ENCODE assay signal across 14 cellular contexts in genomic region chr15:99401971-99402732, GRCh38.
A peak's percentile ranks its signal among the peaks of the same experiment; 100 is the strongest.
DNase-seq lines count a peak whose midpoint lies in the region; ATAC-seq and TF ChIP-seq lines count a peak whose summit lies in the region.
"Had no signal": no experiment of that assay in that cellular context is flagged by ENCODE, and none has a peak within 500 bp of the region (broad histone marks: within the 10 kb centered on the region; RNA-seq: fewer than 3 reads in every experiment).

No MANE protein-coding gene starts in this region.

- TF ChIP-seq RAD21 in liver (IDR thresholded peaks at IDR 0.05) = peak; percentile 14 to 41

- intact Hi-C loops in prostate gland (cut with DNase I) = loop anchor here (10.0 kb wide), 2 partner anchors 107 to 303 kb away; no protein-coding TSS in a partner anchor

- peak overlapping the region; percentile 47 for H3K27ac ChIP-seq in VCaP
- peak overlapping the region; percentile 1 for H3K27ac ChIP-seq in endodermal cell (ENCODE audit: low read depth, low read length)
- peak overlapping the region in 1 of 2 donors; percentile 12 for H3K27ac ChIP-seq in liver (ENCODE audit: low read depth in 1 of 2, low read length in 2 of 2)
- H3K27ac ChIP-seq in temporal lobe (ENCODE audit: low read depth, low read length) = peak overlapping the region; percentile 61
- H3K27ac ChIP-seq in prostate gland = no peak overlapping the region

- TF ChIP-seq CTCF in VCaP (conservative IDR thresholded peaks at IDR 0.05) (no peak), endodermal cell (conservative IDR thresholded peaks at IDR 0.05) (no peak), liver (IDR thresholded peaks at IDR 0.05; ENCODE audit: low read depth, low read length, missing input control) (no peak), prostate gland (IDR thresholded peaks at IDR 0.05) (no peak)

- POLR2A ChIA-PET in naive thymus-derived CD8-positive, alpha-beta T cell (lab: Charles Lee) = interaction anchor here (1.3 to 1.5 kb wide), 2 partner anchors 9 to 16 kb away, joined by 3 to 4 read pairs; no protein-coding TSS in a partner anchor

- H3K4me3 ChIP-seq in endodermal cell (ENCODE audit: low read length) (no peak overlapping the region), liver (ENCODE audit: low read depth in 1 of 3, low read length in 3 of 3) (no peak overlapping the region), prostate gland (no peak overlapping the region)

- peak; percentile 63 for DNase-seq in endodermal cell
- no peak for DNase-seq in GF-D8 (lab: John Stamatoyannopoulos, UW)
- no peak for DNase-seq in prostate gland (ENCODE audit: low spot score)
- no peak for DNase-seq in naive thymus-derived CD8-positive, alpha-beta T cell
- DNase-seq: activated CD4-positive, CD25-positive, alpha-beta regulatory T cell; CD4-positive, alpha-beta T cell; MM.1S; stimulated activated naive CD4-positive, alpha-beta T cell had no signal

- H3K27me3 Mint-ChIP-seq in endodermal cell (ENCODE audit: insufficient read depth) = no peaks in the 10 kb centered on the region
- no peaks in the 10 kb centered on the region for H3K27me3 Mint-ChIP-seq in naive thymus-derived CD8-positive, alpha-beta T cell
- H3K27me3 Mint-ChIP-seq: CD4-positive, alpha-beta T cell had no signal

- no peak for ATAC-seq in naive thymus-derived CD8-positive, alpha-beta T cell
- ATAC-seq: activated naive CD4-positive, alpha-beta T cell treated with anti-CD3 and anti-CD28 coated beads, Interleukin-2, amount 50 U/mL, for 72 hours; HCT116; sciatic nerve had no signal

- H3K9me3 ChIP-seq in endodermal cell (ENCODE audit: control insufficient read depth, low read length) = no peaks in the 10 kb centered on the region
- no peaks in the 10 kb centered on the region for H3K9me3 ChIP-seq in liver (ENCODE audit: control insufficient read depth in 4 of 4, low read length in 3 of 4)
- H3K9me3 ChIP-seq in prostate gland = no peaks in the 10 kb centered on the region

- peaks cover 14% of the 10 kb centered on the region for H3K4me1 Mint-ChIP-seq in endodermal cell
- H3K4me1 Mint-ChIP-seq in naive thymus-derived CD8-positive, alpha-beta T cell = peaks cover 2 to 15% (median 3%) of the 10 kb centered on the region in 4 donors

- TF ChIP-seq POLR2A in prostate gland (IDR thresholded peaks at IDR 0.05) = no peak

- H3K9ac ChIP-seq in endodermal cell (ENCODE audit: extremely low read depth, low read length, poor library complexity, severe bottlenecking) (no peak overlapping the region), liver (ENCODE audit: low read depth in 1 of 2, low read length in 2 of 2) (no peak overlapping the region)

- H3K36me3 Mint-ChIP-seq in endodermal cell (ENCODE audit: low read depth) = no peaks in the 10 kb centered on the region
- no peaks in the 10 kb centered on the region for H3K36me3 Mint-ChIP-seq in naive thymus-derived CD8-positive, alpha-beta T cell
- H3K36me3 Mint-ChIP-seq: activated naive CD4-positive, alpha-beta T cell treated with anti-CD3 and anti-CD28 coated beads, Interleukin-2, amount 50 U/mL, for 72 hours had no signal

- H3K27me3 ChIP-seq in endodermal cell (ENCODE audit: control insufficient read depth, insufficient read depth, low read length, poor library complexity, severe bottlenecking) = no peaks in the 10 kb centered on the region
- H3K27me3 ChIP-seq in liver (ENCODE audit: control insufficient read depth in 4 of 4, insufficient read depth in 4 of 4, low read length in 3 of 4) = no peaks in the 10 kb centered on the region
- no peaks in the 10 kb centered on the region for H3K27me3 ChIP-seq in prostate gland (replicated peaks; ENCODE audit: insufficient read depth)

- H3K4me3 Mint-ChIP-seq in endodermal cell = no peak overlapping the region
- no peak overlapping the region for H3K4me3 Mint-ChIP-seq in naive thymus-derived CD8-positive, alpha-beta T cell
- H3K4me3 Mint-ChIP-seq: CD4-positive, alpha-beta T cell had no signal

- 71 to 74% methylated on average over 5 to 13 of the region's 13 CpGs for WGBS in endodermal cell (ENCODE audit: insufficient coverage in 1 of 2, insufficient read length in 1 of 2), 2 experiments
- WGBS in liver = 79% methylated on average over 13 of the region's 13 CpGs
- 42% methylated on average over 13 of the region's 13 CpGs for WGBS in prostate gland

- no peaks in the 10 kb centered on the region for H3K9me3 Mint-ChIP-seq in endodermal cell
- no peaks in the 10 kb centered on the region for H3K9me3 Mint-ChIP-seq in naive thymus-derived CD8-positive, alpha-beta T cell
- H3K9me3 Mint-ChIP-seq: activated naive CD4-positive, alpha-beta T cell treated with anti-CD3 and anti-CD28 coated beads, Interleukin-2, amount 50 U/mL, for 72 hours; CD4-positive, alpha-beta T cell had no signal

- H3K4me1 ChIP-seq in endodermal cell (ENCODE audit: control insufficient read depth, insufficient read depth, low read length) (peaks cover 6% of the 10 kb centered on the region), liver (ENCODE audit: control insufficient read depth in 4 of 4, insufficient read depth in 4 of 4, low read length in 3 of 4) (peaks cover 3 to 19% (median 6%) of the 10 kb centered on the region in 4 donors), prostate gland (replicated peaks) (no peaks in the 10 kb centered on the region)

- peak overlapping the region; percentile 84 for H3K27ac Mint-ChIP-seq in endodermal cell
- H3K27ac Mint-ChIP-seq in naive thymus-derived CD8-positive, alpha-beta T cell = peak overlapping the region in 1 of 10 donors; percentile 54
- H3K27ac Mint-ChIP-seq: activated naive CD4-positive, alpha-beta T cell treated with anti-CD3 and anti-CD28 coated beads, Interleukin-2, amount 50 U/mL, for 72 hours; CD4-positive, alpha-beta T cell had no signal

- H3K36me3 ChIP-seq in endodermal cell (ENCODE audit: control insufficient read depth, insufficient read depth, low read length) (no peaks in the 10 kb centered on the region), liver (ENCODE audit: control insufficient read depth in 4 of 4, insufficient read depth in 3 of 4, low read depth in 1 of 4, low read length in 3 of 4) (no peaks in the 10 kb centered on the region), prostate gland (no peaks in the 10 kb centered on the region)

TF ChIP-seq in liver, 16 proteins besides CTCF, POLR2A, EP300 and RAD21:
- TF ChIP-seq EGR1 (IDR thresholded peaks at IDR 0.05; ENCODE audit: low read depth in 2 of 2) = peak in 1 of 2 donors; percentile 33
- peak; percentile 68 for TF ChIP-seq SP1 (IDR thresholded peaks at IDR 0.05)
- no peak for TF ChIP-seq JUND (IDR thresholded peaks at IDR 0.05)
- TF ChIP-seq, protein P1, sequence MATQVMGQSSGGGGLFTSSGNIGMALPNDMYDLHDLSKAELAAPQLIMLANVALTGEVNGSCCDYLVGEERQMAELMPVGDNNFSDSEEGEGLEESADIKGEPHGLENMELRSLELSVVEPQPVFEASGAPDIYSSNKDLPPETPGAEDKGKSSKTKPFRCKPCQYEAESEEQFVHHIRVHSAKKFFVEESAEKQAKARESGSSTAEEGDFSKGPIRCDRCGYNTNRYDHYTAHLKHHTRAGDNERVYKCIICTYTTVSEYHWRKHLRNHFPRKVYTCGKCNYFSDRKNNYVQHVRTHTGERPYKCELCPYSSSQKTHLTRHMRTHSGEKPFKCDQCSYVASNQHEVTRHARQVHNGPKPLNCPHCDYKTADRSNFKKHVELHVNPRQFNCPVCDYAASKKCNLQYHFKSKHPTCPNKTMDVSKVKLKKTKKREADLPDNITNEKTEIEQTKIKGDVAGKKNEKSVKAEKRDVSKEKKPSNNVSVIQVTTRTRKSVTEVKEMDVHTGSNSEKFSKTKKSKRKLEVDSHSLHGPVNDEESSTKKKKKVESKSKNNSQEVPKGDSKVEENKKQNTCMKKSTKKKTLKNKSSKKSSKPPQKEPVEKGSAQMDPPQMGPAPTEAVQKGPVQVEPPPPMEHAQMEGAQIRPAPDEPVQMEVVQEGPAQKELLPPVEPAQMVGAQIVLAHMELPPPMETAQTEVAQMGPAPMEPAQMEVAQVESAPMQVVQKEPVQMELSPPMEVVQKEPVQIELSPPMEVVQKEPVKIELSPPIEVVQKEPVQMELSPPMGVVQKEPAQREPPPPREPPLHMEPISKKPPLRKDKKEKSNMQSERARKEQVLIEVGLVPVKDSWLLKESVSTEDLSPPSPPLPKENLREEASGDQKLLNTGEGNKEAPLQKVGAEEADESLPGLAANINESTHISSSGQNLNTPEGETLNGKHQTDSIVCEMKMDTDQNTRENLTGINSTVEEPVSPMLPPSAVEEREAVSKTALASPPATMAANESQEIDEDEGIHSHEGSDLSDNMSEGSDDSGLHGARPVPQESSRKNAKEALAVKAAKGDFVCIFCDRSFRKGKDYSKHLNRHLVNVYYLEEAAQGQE (IDR thresholded peaks at IDR 0.05) = no peak
- peak; percentile 51 for TF ChIP-seq HNF4G (IDR thresholded peaks at IDR 0.05)
- TF ChIP-seq HNF4A (conservative IDR thresholded peaks at IDR 0.05) = peak; percentile 78 to 87

Comparison
In these comparisons a context has a peak if more than half of its experiments do, and no peak if none do; other contexts are left out.
1. H3K27ac ChIP-seq: peak in VCaP (single experiment), endodermal cell (single experiment) and temporal lobe (single experiment); none in prostate gland (0 of 2).